ENCODE assay signal across 26 cellular contexts in genomic region chr11:72925656-72926055, GRCh38.
"Had no signal": no experiment of that assay in that cellular context is flagged by ENCODE, and none has a peak within 500 bp of the region (broad histone marks: within the 10 kb centered on the region; RNA-seq: fewer than 3 reads in every experiment).

No MANE protein-coding gene starts in this region.

- H3K9me3 Mint-ChIP-seq: activated naive CD4-positive, alpha-beta T cell treated with anti-CD3 and anti-CD28 coated beads, Interleukin-2, amount 50 U/mL, for 72 hours; activated T-cell treated with anti-CD3 and anti-CD28 coated beads, Interleukin-2, amount 50 U/mL, for 72 hours; central memory CD8-positive, alpha-beta T cell; nephron progenitor cell had no signal

- H3K9ac ChIP-seq: parathyroid adenoma had no signal

- DNase-seq: activated CD4-positive, alpha-beta T cell treated with anti-CD3 and anti-CD28 coated beads for 1 hour; activated CD4-positive, alpha-beta T cell treated with anti-CD3 and anti-CD28 coated beads, Interleukin-2, amount 50 U/mL, for 1 hour; activated naive CD4-positive, alpha-beta T cell; activated T-cell treated with anti-CD3 and anti-CD28 coated beads for 4 hours; activated T-cell treated with anti-CD3 and anti-CD28 coated beads, Interleukin-2, amount 50 U/mL, for 72 hours; dermis blood vessel endothelial cell; effector CD8-positive, alpha-beta T cell; esophagus squamous epithelium; foreskin melanocyte; left ventricle myocardium superior; nephron progenitor cell; nucleus accumbens; stimulated activated naive CD8-positive, alpha-beta T cell treated with anti-CD3 and anti-CD28 coated beads, Interleukin-15, Interleukin-2, amounts not matched to agents 100 U/mL and 50 U/mL, for 24 hours; T-helper 2 cell; trophoblast cell; uterus had no signal

- ATAC-seq: activated naive CD4-positive, alpha-beta T cell treated with anti-CD3 and anti-CD28 coated beads, Interleukin-2, amount 50 U/mL, for 72 hours; activated T-cell treated with anti-CD3 and anti-CD28 coated beads, Interleukin-2, amount 50 U/mL, for 72 hours; left ventricle myocardium superior; stimulated activated naive CD8-positive, alpha-beta T cell treated with anti-CD3 and anti-CD28 coated beads, Interleukin-15, Interleukin-2, amounts not matched to agents 100 U/mL and 50 U/mL, for 24 hours had no signal

- H3K4me3 Mint-ChIP-seq: activated T-cell treated with anti-CD3 and anti-CD28 coated beads, Interleukin-2, amount 50 U/mL, for 72 hours; central memory CD8-positive, alpha-beta T cell; nephron progenitor cell had no signal

- H3K27me3 Mint-ChIP-seq: central memory CD8-positive, alpha-beta T cell had no signal

- H3K36me3 ChIP-seq: uterus had no signal

- H3K9me3 ChIP-seq: esophagus squamous epithelium, right atrium auricular region, thoracic aorta, uterus had no signal

- H3K27me3 ChIP-seq: esophagus squamous epithelium, right atrium auricular region, uterus had no signal

- H3K36me3 Mint-ChIP-seq: activated naive CD4-positive, alpha-beta T cell treated with anti-CD3 and anti-CD28 coated beads, Interleukin-2, amount 50 U/mL, for 72 hours had no signal

- H3K27ac Mint-ChIP-seq: activated T-cell treated with anti-CD3 and anti-CD28 coated beads, Interleukin-2, amount 50 U/mL, for 72 hours; nephron progenitor cell had no signal

- FAIRE-seq: bronchial epithelial cell, colon, endometrium, islet of Langerhans had no signal

- H3K79me2 ChIP-seq: parathyroid adenoma had no signal

- H3K4me3 ChIP-seq: esophagus squamous epithelium, right atrium auricular region, thoracic aorta, uterus had no signal

- H2AFZ ChIP-seq: parathyroid adenoma had no signal

- H3K27ac ChIP-seq: epithelial cell of prostate, esophagus squamous epithelium, parathyroid adenoma, right atrium auricular region, thoracic aorta, uterus had no signal
